1 cellular context compared by ENCODE assay signal in genomic region chr3:120558784-120559227, GRCh38.
TF ChIP-seq lines count a peak whose summit lies in the region.

No MANE protein-coding gene starts in this region.

TF ChIP-seq in HEK293, 187 proteins besides CTCF, POLR2A, EP300 and RAD21 (continued from another document):
- TF ChIP-seq PRDM10 (tag by site-specific recombination; IDR thresholded peaks at IDR 0.05) (peak; percentile 55), ZBTB17 (tag by site-specific recombination; IDR thresholded peaks at IDR 0.05) (peak; percentile 90), IKZF3 (tag by site-specific recombination; IDR thresholded peaks at IDR 0.05) (no peak), MZF1 (tag by site-specific recombination; IDR thresholded peaks at IDR 0.05; ENCODE audit: borderline replicate concordance) (no peak), ATF2 (tag by site-specific recombination; IDR thresholded peaks at IDR 0.05; ENCODE audit: low read depth) (peak; percentile 89), ZFP37 (tag by site-specific recombination; IDR thresholded peaks at IDR 0.05) (0 out of 2 replicates have a peak, but pooled peaks have one; percentile 32), ZNF707 (tag by site-specific recombination; IDR thresholded peaks at IDR 0.05) (no peak), GLIS1 (tag by site-specific recombination; IDR thresholded peaks at IDR 0.05) (peak; percentile 50), ZNF24 (tag by site-specific recombination; IDR thresholded peaks at IDR 0.05) (0 out of 2 replicates have a peak, but pooled peaks have one; percentile 12), ZNF558 (tag by site-specific recombination; IDR thresholded peaks at IDR 0.05) (0 out of 2 replicates have a peak, but pooled peaks have one; percentile 23), ZBTB8A (tag by site-specific recombination; IDR thresholded peaks at IDR 0.05) (peak; percentile 49; the same call in 1 of the 2 replicates), ZBTB48 (tag by site-specific recombination; IDR thresholded peaks at IDR 0.05) (peak; percentile 54; the same call in 1 of the 2 replicates), REPIN1 (tag by site-specific recombination; IDR thresholded peaks at IDR 0.05; ENCODE audit: low read depth) (0 out of 2 replicates have a peak, but pooled peaks have one; percentile 48), KLF7 (tag by site-specific recombination; IDR thresholded peaks at IDR 0.05; ENCODE audit: borderline replicate concordance) (no peak), ZNF600 (tag by site-specific recombination; IDR thresholded peaks at IDR 0.05) (no peak), ZNF449 (tag by site-specific recombination; IDR thresholded peaks at IDR 0.05) (peak; percentile 96), ZSCAN30 (tag by site-specific recombination; IDR thresholded peaks at IDR 0.05) (peak; percentile 56; the same call in 1 of the 2 replicates), ZNF76 (tag by site-specific recombination; IDR thresholded peaks at IDR 0.05; ENCODE audit: borderline replicate concordance, low read depth) (no peak), PATZ1 (tag by site-specific recombination; IDR thresholded peaks at IDR 0.05) (peak; percentile 28; the same call in 1 of the 2 replicates), ZSCAN4 (tag by site-specific recombination; IDR thresholded peaks at IDR 0.05) (0 out of 2 replicates have a peak, but pooled peaks have one; percentile 23), SP3 (tag by site-specific recombination; IDR thresholded peaks at IDR 0.05) (no peak), ZNF654 (tag by site-specific recombination; IDR thresholded peaks at IDR 0.05; ENCODE audit: low read depth) (peak; percentile 93)
